In the genomic region with DNA sequence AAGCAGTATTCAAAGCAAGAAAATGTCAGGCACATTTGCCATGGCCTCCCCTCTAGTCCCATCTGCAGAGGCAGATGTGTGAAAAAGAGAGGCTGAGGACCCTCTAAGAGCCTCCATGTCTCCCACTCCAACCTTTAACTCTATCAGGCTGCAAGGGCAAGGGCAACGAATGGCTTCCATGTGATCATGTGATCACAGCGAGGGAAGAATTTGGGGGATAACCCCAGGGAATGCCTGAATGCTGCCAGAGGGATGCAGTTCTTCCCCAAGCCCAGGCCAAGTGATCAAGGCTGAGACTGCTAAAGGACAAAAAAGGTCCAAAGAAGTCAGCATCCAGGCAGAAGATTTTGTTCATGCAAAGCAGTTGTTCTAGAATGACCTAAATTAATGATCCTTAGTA, we compare ENCODE assay signal across 15 cellular contexts. TPM values are rescaled to one million over a fixed set of nuclear protein-coding genes. Genes with fewer than 3 reads are reported as not detected.
DNase-seq lines count a peak whose midpoint lies in the region; ATAC-seq, FAIRE-seq and TF ChIP-seq lines count a peak whose summit lies in the region.
"Had no signal": no experiment of that assay in that cellular context is flagged by ENCODE, and none has a peak within 500 bp of the region (broad histone marks: within the 10 kb centered on the region; RNA-seq: fewer than 3 reads in every experiment).

No MANE protein-coding gene starts in this region.

- no TSS peak for BruUV-seq in K562 (replicated peaks; lab: Mats Ljungman, UMichigan)

- H3K9me3 ChIP-seq in HUES48 (ENCODE audit: control insufficient read depth, insufficient read depth, low read length) (no peaks in the 10 kb centered on the region), K562 (replicated peaks; ENCODE audit: control insufficient read depth, insufficient read depth, low read depth, low read length) (no peaks in the 10 kb centered on the region), iPS-20b (ENCODE audit: insufficient read depth, low read depth, low read length) (no peaks in the 10 kb centered on the region), transverse colon (no peaks in the 10 kb centered on the region)
- H3K9me3 ChIP-seq: A549 had no signal

- H3K4me1 ChIP-seq in HUES48 (ENCODE audit: control insufficient read depth, insufficient read depth, low read length): peaks cover 41% of the 10 kb centered on the region
- peaks cover 0 to 12% of the 10 kb centered on the region in 2 experiments; a peak in 4 of 5 replicates for H3K4me1 ChIP-seq in K562 (replicated peaks in 1 of 2; ENCODE audit: control insufficient read depth in 2 of 2, insufficient read depth in 2 of 2, low read length in 2 of 2)
- H3K4me1 ChIP-seq in iPS-20b (ENCODE audit: insufficient read depth, low read length): peaks cover 38% of the 10 kb centered on the region
- peaks cover 7 to 35% (median 19%) of the 10 kb centered on the region in 4 donors for H3K4me1 ChIP-seq in transverse colon

- CTCF ChIA-PET in K562 (lab: Yijun Ruan, JAX; ENCODE audit: low intra/inter-chr PET ratio): no interaction called here

- H3K27me3 ChIP-seq in HUES48 (ENCODE audit: control insufficient read depth, insufficient read depth, low read length) (no peaks in the 10 kb centered on the region), K562 (ENCODE audit: control insufficient read depth in 2 of 2, insufficient read depth in 2 of 2, low read length in 2 of 2) (no peaks in the 10 kb centered on the region), iPS-20b (ENCODE audit: insufficient read depth, low read length) (no peaks in the 10 kb centered on the region), transverse colon (no peaks in the 10 kb centered on the region)

- no peak for FAIRE-seq in K562 (lab: Jason Lieb, UNC)
- FAIRE-seq: A549 had no signal

- H3K27ac Mint-ChIP-seq in endothelial cell (ENCODE audit: unreplicated experiment): no peak overlapping the region
- H3K27ac Mint-ChIP-seq: CD8-positive, alpha-beta memory T cell had no signal

- no peak for ATAC-seq in K562
- no peak for ATAC-seq in HG02678 (IDR thresholded peaks at IDR 0.05; ENCODE audit: unreplicated experiment)
- ATAC-seq: A549, HCT116 had no signal

- no peak overlapping the region for H2AFZ ChIP-seq in K562 (ENCODE audit: low read depth, low read length)
- H2AFZ ChIP-seq: GM23248 had no signal

- TF ChIP-seq CTCF in K562 (IDR thresholded peaks at IDR 0.05 in 2 of 3, conservative IDR thresholded peaks at IDR 0.05 in 1 of 3; ENCODE audit: insufficient read depth in 2 of 3, low read depth in 1 of 3, low read length in 3 of 3) (no peak), transverse colon (IDR thresholded peaks at IDR 0.05) (no peak), endothelial cell (IDR thresholded peaks at IDR 0.05; ENCODE audit: unreplicated experiment) (no peak)

- no peaks in the 10 kb centered on the region for H3K9me3 Mint-ChIP-seq in endothelial cell (ENCODE audit: unreplicated experiment)
- H3K9me3 Mint-ChIP-seq: CD8-positive, alpha-beta memory T cell had no signal

- in situ Hi-C loops in K562 (cut with MboI): no loop called here
- in situ Hi-C loops in transverse colon (cut with MboI; ENCODE audit: low pct_ligation_motif_present in 1 of 4, low pct_unique_long_range_greater_than_20kb in 1 of 4, low sequenced_read_pairs in 3 of 4): no loop called here

- H3K27ac ChIP-seq in HUES48 (ENCODE audit: low read depth, low read length) (peak overlapping the region; percentile 13), K562 (ENCODE audit: extremely low read depth, low read depth, low read length) (no peak overlapping the region), iPS-20b (ENCODE audit: low read length) (peak overlapping the region; percentile 1), transverse colon (no peak overlapping the region)
- H3K27ac ChIP-seq: A549, GM23248, HL-60 had no signal

- H3K9ac ChIP-seq in HUES48 (ENCODE audit: low read depth, low read length) (no peak overlapping the region), K562 (ENCODE audit: insufficient read depth in 1 of 2, low read depth in 2 of 2, low read length in 2 of 2) (no peak overlapping the region), iPS-20b (ENCODE audit: low read depth, low read length) (no peak overlapping the region)
- H3K9ac ChIP-seq: GM23248 had no signal

- no peaks in the 10 kb centered on the region for H3K36me3 Mint-ChIP-seq in endothelial cell (ENCODE audit: low read depth, unreplicated experiment)
- H3K36me3 Mint-ChIP-seq: CD14-positive monocyte had no signal

- POLR2A ChIA-PET in K562 (lab: Yijun Ruan, JAX): no interaction called here

- H3K4me2 ChIP-seq in K562 (ENCODE audit: insufficient read depth, low read length): no peak overlapping the region
- H3K4me2 ChIP-seq: A549 had no signal

- TF ChIP-seq POLR2A in K562 (conservative IDR thresholded peaks at IDR 0.05) (no peak), transverse colon (IDR thresholded peaks at IDR 0.05) (no peak)

- no peaks in the 10 kb centered on the region for H3K27me3 Mint-ChIP-seq in endothelial cell (ENCODE audit: unreplicated experiment)

- peaks cover 16% of the 10 kb centered on the region for H3K4me1 Mint-ChIP-seq in endothelial cell (ENCODE audit: unreplicated experiment)

- DNase-seq in K562 (ENCODE audit: extremely low read depth in 1 of 4, low spot score in 3 of 4): no peak
- no peak for DNase-seq in transverse colon
- DNase-seq in endothelial cell (ENCODE audit: low spot score): no peak
- DNase-seq in nucleus accumbens (lab: John Stamatoyannopoulos, UW): no peak
- DNase-seq: CD8-positive, alpha-beta memory T cell; DMS53; GM23248; KBM-7 had no signal

- H3K9me1 ChIP-seq in K562 (ENCODE audit: control insufficient read depth, insufficient read depth, low read length): no peaks in the 10 kb centered on the region

- H3K36me3 ChIP-seq in HUES48 (ENCODE audit: control insufficient read depth, insufficient read depth, low read length) (no peaks in the 10 kb centered on the region), K562 (ENCODE audit: control insufficient read depth, insufficient read depth, low read length) (no peaks in the 10 kb centered on the region), iPS-20b (ENCODE audit: insufficient read depth, low read depth, low read length) (no peaks in the 10 kb centered on the region), transverse colon (no peaks in the 10 kb centered on the region)

- peaks cover 91% of the 10 kb centered on the region for H3K79me2 ChIP-seq in K562 (ENCODE audit: control insufficient read depth, insufficient read depth, low read length)

- H4K20me1 ChIP-seq in K562 (replicated peaks; ENCODE audit: control insufficient read depth, insufficient read depth, low read length): peaks cover 13% of the 10 kb centered on the region

- no peak overlapping the region for H3K4me3 Mint-ChIP-seq in endothelial cell (ENCODE audit: unreplicated experiment)
- H3K4me3 Mint-ChIP-seq: CD14-positive monocyte had no signal

- TF ChIP-seq RAD21 in K562 (CRISPR knock-in tag; conservative IDR thresholded peaks at IDR 0.05 in 1 of 2, IDR thresholded peaks at IDR 0.05 in 1 of 2): no peak

- intact Hi-C loops in K562 (cut with micrococcal nuclease): loop anchor here (10.0 kb wide), 1 partner anchor 269 kb away; the partner anchor contains the start of gene LPIN3
- intact Hi-C loops in transverse colon (cut with DNase I; ENCODE audit: low total_unique reads): no loop called here

- TF ChIP-seq EP300 in K562 (IDR thresholded peaks at IDR 0.05; ENCODE audit: low read length) (no peak), transverse colon (IDR thresholded peaks at IDR 0.05; ENCODE audit: low read depth) (no peak)

- H3K4me3 ChIP-seq in HUES48 (ENCODE audit: low read depth, low read length): no peak overlapping the region
- no peak overlapping the region for H3K4me3 ChIP-seq in K562
- peak overlapping the region; percentile 3; the same call in 1 of the 2 replicates for H3K4me3 ChIP-seq in iPS-20b (ENCODE audit: low read length)
- H3K4me3 ChIP-seq in transverse colon: no peak overlapping the region
- H3K4me3 ChIP-seq: A549, GM23248 had no signal

- WGBS in K562 (ENCODE audit: insufficient coverage, low coverage, missing lambda C conversion rate): 75% methylated on average over 2 of the region's 2 CpGs
- WGBS in transverse colon (ENCODE audit: low coverage in 1 of 2), 2 donors: 76% methylated on average over 2 of the region's 2 CpGs; no CpG with 5 or more reads in 1 of the 2 donors

RNA-seq across cellular contexts. Expression of gene CHD6, which starts 4.9 kb away (rescaled TPM):
- total RNA-seq in K562 (2011; cell fraction: chromatin; rRNA removed; ENCODE audit: low replicate concordance): 59.5 and 192 TPM in 2 replicates
- 37.7 and 41.8 TPM in 2 replicates for total RNA-seq in K562 (2011; cell fraction: nucleolus; rRNA removed)
- total RNA-seq in K562 (2011; cell fraction: nucleoplasm; rRNA removed): 62.7 and 85.0 TPM in 2 replicates
- total RNA-seq in K562 (2014; rRNA removed) (12.8 and 13.3 TPM in 2 replicates), K562 (2014; rRNA removed; fragmentation: Illumina TruSeq; extraction: Trizol) (24.2 and 31.3 TPM in 2 replicates), K562 (2015; rRNA removed; fragmentation: Illumina TruSeq; extraction: Trizol) (18.9 and 21.6 TPM in 2 replicates), K562 (2021) (19.8 and 22.5 TPM in 2 replicates), transverse colon (10 to 100 TPM; 27.3 to 42.1 (median 27.9) TPM), endothelial cell (ENCODE audit: unreplicated experiment) (71.8 TPM)
- polyA plus RNA-seq in K562 (2011; rRNA removed) (15.0 and 16.4 TPM in 2 replicates), K562 (2014; fragmentation: Illumina TruSeq; extraction: Trizol) (10.8 and 11.4 TPM in 2 replicates), K562 (2014; fragmentation: Nextera tagmentation; extraction: Ambion mirVana) (10 to 100 TPM in 1 of 2 experiments, 1 to 10 TPM in 1; 3.9 to 10.9 TPM), K562 (2014; rRNA removed) (8.5 and 9.0 TPM in 2 replicates)
- 4.9 and 9.2 TPM in 2 replicates for polyA plus RNA-seq in K562 (2011; cell fraction: cytosol; rRNA removed)
- 81.7 and 82.2 TPM in 2 replicates for polyA plus RNA-seq in K562 (2011; cell fraction: nucleus; rRNA removed)
- 7.4 and 11.0 TPM in 2 replicates for polyA plus RNA-seq in K562 (2012)
- 61.9 and 104 TPM in 2 replicates for polyA minus RNA-seq in K562 (2011; rRNA and poly(A)+ RNA removed)
- 13.1 and 16.2 TPM in 2 replicates for polyA minus RNA-seq in K562 (2011; cell fraction: cytosol; rRNA and poly(A)+ RNA removed)
- 78.5 and 164 TPM in 2 replicates for polyA minus RNA-seq in K562 (2011; cell fraction: nucleus; rRNA and poly(A)+ RNA removed)

Comparison
In these comparisons a context has a peak if more than half of its experiments do, and no peak if none do; other contexts are left out.
1. H3K27ac ChIP-seq: peak in HUES48 (single experiment) and iPS-20b (single experiment); none in K562 (single experiment) and transverse colon (0 of 4).